Comparison of ENCODE assay signal across 8 cellular contexts in genomic region chr19:19053508-19054314, GRCh38. TPM values are rescaled to one million over a fixed set of nuclear protein-coding genes. Genes with fewer than 3 reads are reported as not detected.
DNase-seq lines count a peak whose midpoint lies in the region; ATAC-seq and TF ChIP-seq lines count a peak whose summit lies in the region.

No MANE protein-coding gene starts in this region.

- no peak overlapping the region for H3K27ac Mint-ChIP-seq in glutamatergic neuron (ENCODE audit: unreplicated experiment)

- no peak overlapping the region for H2AFZ ChIP-seq in OCI-LY1 (ENCODE audit: low read length)

- H3K27me3 Mint-ChIP-seq in glutamatergic neuron (ENCODE audit: unreplicated experiment) = no peaks in the 10 kb centered on the region

- no peak overlapping the region for H3K4me2 ChIP-seq in OCI-LY1 (ENCODE audit: low read length)

- peaks cover 91% of the 10 kb centered on the region for H3K36me3 ChIP-seq in OCI-LY1 (ENCODE audit: insufficient read depth, low read length)
- peaks cover 4 to 7% of the 10 kb centered on the region in 2 donors for H3K36me3 ChIP-seq in prostate gland

- H3K4me3 ChIP-seq in OCI-LY1 (ENCODE audit: low read depth, low read length, poor library complexity, severe bottlenecking) (no peak overlapping the region), prostate gland (no peak overlapping the region)

- WGBS in prostate gland = 88% methylated on average over 25 of the region's 25 CpGs

- ATAC-seq in HG02610 (IDR thresholded peaks at IDR 0.05; ENCODE audit: unreplicated experiment) (no peak), HG02763 (IDR thresholded peaks at IDR 0.05; ENCODE audit: unreplicated experiment) (no peak)

- peak; percentile 78 for TF ChIP-seq CTCF in OCI-LY1 (IDR thresholded peaks at IDR 0.05; ENCODE audit: low read length)
- peak; percentile 80 for TF ChIP-seq CTCF in glutamatergic neuron (IDR thresholded peaks at IDR 0.05; ENCODE audit: partially characterized antibody, unreplicated experiment)
- TF ChIP-seq CTCF in prostate gland (IDR thresholded peaks at IDR 0.05) = peak in 3 of 4 experiments; percentile 61 to 65 (median 63)

- DNase-seq in NCI-H82 (lab: John Stamatoyannopoulos, UW) (peak; percentile 83), NCI-H82 treated with DMSO at 0.1 percent for 48 hours (lab: John Stamatoyannopoulos, UW; ENCODE audit: unreplicated experiment) (no peak), glutamatergic neuron (peak; percentile 85), prostate gland (ENCODE audit: low spot score) (peak; percentile 37)
- peak in 3 of 4 experiments; percentile 18 to 65 (median 50) for DNase-seq in activated naive CD4-positive, alpha-beta T cell (lab: John Stamatoyannopoulos, UW)

- intact Hi-C loops in prostate gland (cut with DNase I) = no loop called here

- H3K4me3 Mint-ChIP-seq in glutamatergic neuron (ENCODE audit: unreplicated experiment) = peak overlapping the region; percentile 6

- no peaks in the 10 kb centered on the region for H4K20me1 ChIP-seq in OCI-LY1 (ENCODE audit: insufficient read depth, low read length)

- H3K27me3 ChIP-seq in OCI-LY1 (ENCODE audit: insufficient read depth, low read length) (no peaks in the 10 kb centered on the region), prostate gland (replicated peaks; ENCODE audit: insufficient read depth) (no peaks in the 10 kb centered on the region)

- H3K9me2 ChIP-seq in OCI-LY1 (ENCODE audit: low read depth, low read length) = no peaks in the 10 kb centered on the region

- no peaks in the 10 kb centered on the region for H3K4me1 Mint-ChIP-seq in glutamatergic neuron (ENCODE audit: low read depth, unreplicated experiment)

- H3K79me2 ChIP-seq in OCI-LY1 (ENCODE audit: insufficient read depth, low read length) = no peaks in the 10 kb centered on the region

- no peaks in the 10 kb centered on the region for H3K36me3 Mint-ChIP-seq in glutamatergic neuron (ENCODE audit: unreplicated experiment)

- no peak for TF ChIP-seq POLR2A in prostate gland (IDR thresholded peaks at IDR 0.05)

- H3K9me3 ChIP-seq in OCI-LY1 (ENCODE audit: low read length) (no peaks in the 10 kb centered on the region), prostate gland (no peaks in the 10 kb centered on the region)

- no peak overlapping the region for H3K27ac ChIP-seq in OCI-LY1 (ENCODE audit: low read depth, low read length, poor library complexity, severe bottlenecking)
- H3K27ac ChIP-seq in prostate gland = no peak overlapping the region

- no peaks in the 10 kb centered on the region for H3K4me1 ChIP-seq in OCI-LY1 (ENCODE audit: insufficient read depth, low read length, severe bottlenecking)
- H3K4me1 ChIP-seq in prostate gland (replicated peaks) = no peaks in the 10 kb centered on the region

- H3F3A ChIP-seq in OCI-LY1 (ENCODE audit: insufficient read depth, low read length) = no peaks in the 10 kb centered on the region

- peaks cover 2% of the 10 kb centered on the region for H3K9me3 Mint-ChIP-seq in glutamatergic neuron (ENCODE audit: unreplicated experiment)

- no peak overlapping the region for H3K9ac ChIP-seq in OCI-LY1 (ENCODE audit: low read length)

RNA-seq across cellular contexts. Expression of gene SLC25A42, which starts 10.1 kb away (rescaled TPM):
- total RNA-seq in glutamatergic neuron (ENCODE audit: unreplicated experiment) (14.2 TPM), prostate gland (10 to 100 TPM; 11.5 to 18.6 TPM)

RNA-seq across cellular contexts. Expression of gene ARMC6, which starts 20.3 kb away (rescaled TPM):
- total RNA-seq in glutamatergic neuron (ENCODE audit: unreplicated experiment) (32.8 TPM), prostate gland (10 to 100 TPM; 36.1 to 43.3 TPM)

RNA-seq across cellular contexts. Expression of gene SUGP2, which starts 20.4 kb away (rescaled TPM):
- total RNA-seq in glutamatergic neuron (ENCODE audit: unreplicated experiment) = 201 TPM
- total RNA-seq in prostate gland = 10 to 100 TPM; 41.8 to 99.6 TPM
